Comparison of ENCODE assay signal across 9 cellular contexts in the genomic region with DNA sequence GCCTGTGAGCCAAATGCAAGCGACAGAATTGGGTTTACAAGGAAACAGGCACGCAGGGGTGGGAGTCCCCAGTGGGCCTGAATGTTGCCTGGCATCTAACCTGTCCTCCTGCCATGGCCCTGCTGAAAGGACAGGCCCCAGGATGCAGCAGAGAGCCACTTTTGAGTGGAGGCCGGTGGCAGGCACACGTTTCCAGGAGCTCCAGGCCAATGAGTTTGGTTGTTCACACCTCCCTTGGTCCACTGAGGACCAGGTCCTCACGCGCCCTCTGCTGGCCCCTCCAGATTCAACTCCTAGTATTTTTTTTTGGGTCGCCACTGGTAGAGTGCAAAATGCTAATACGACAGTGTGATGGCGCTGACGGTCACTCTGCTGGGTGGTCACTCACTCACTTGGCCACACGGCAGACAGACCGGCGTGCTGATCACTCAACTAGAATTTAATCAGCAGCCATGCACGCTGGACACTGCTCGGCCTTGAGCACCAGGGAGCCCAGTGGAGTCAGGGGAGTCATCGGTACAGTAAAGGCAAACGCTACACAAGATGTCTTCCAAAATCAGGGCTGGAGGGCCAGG.
DNase-seq lines count a peak whose midpoint lies in the region; ATAC-seq and TF ChIP-seq lines count a peak whose summit lies in the region.
"Had no signal": no experiment of that assay in that cellular context is flagged by ENCODE, and none has a peak within 500 bp of the region (broad histone marks: within the 10 kb centered on the region; RNA-seq: fewer than 3 reads in every experiment).

No MANE protein-coding gene starts in this region.

- H3K9me2 ChIP-seq in GM23338 (ENCODE audit: insufficient read depth), result no peaks in the 10 kb centered on the region

- H3K27ac Mint-ChIP-seq in CD4-positive, CD25-positive, alpha-beta regulatory T cell, result peak overlapping the region in 1 of 3 donors; percentile 66
- H3K27ac Mint-ChIP-seq in GM23338 (peak overlapping the region; percentile 65; the same call in 1 of the 2 replicates), endodermal cell (peak overlapping the region; percentile 86), naive B cell (no peak overlapping the region)
- no peak overlapping the region for H3K27ac Mint-ChIP-seq in stimulated activated naive CD8-positive, alpha-beta T cell treated with anti-CD3 and anti-CD28 coated beads, Interleukin-15, amount 100 ng/mL, for 72 hours

- H3K9ac ChIP-seq in endodermal cell (ENCODE audit: extremely low read depth, low read length, poor library complexity, severe bottlenecking), result no peak overlapping the region

- H3K4me1 Mint-ChIP-seq in CD4-positive, CD25-positive, alpha-beta regulatory T cell, result peaks cover 0 to 7% (median under 1%) of the 10 kb centered on the region in 4 donors
- H3K4me1 Mint-ChIP-seq in GM23338 (peaks cover 7% of the 10 kb centered on the region), endodermal cell (peaks cover 3% of the 10 kb centered on the region), naive B cell (no peaks in the 10 kb centered on the region)
- H3K4me1 Mint-ChIP-seq in stimulated activated naive CD8-positive, alpha-beta T cell treated with anti-CD3 and anti-CD28 coated beads, Interleukin-15, amount 100 ng/mL, for 72 hours, result peaks cover 6% of the 10 kb centered on the region

- H4K20me1 ChIP-seq in GM23338 (replicated peaks; ENCODE audit: insufficient read depth), result no peaks in the 10 kb centered on the region

- peak; percentile 72 to 87 for TF ChIP-seq CTCF in GM23338 (conservative IDR thresholded peaks at IDR 0.05; ENCODE audit: low read depth in 2 of 2)
- peak; percentile 87 for TF ChIP-seq CTCF in endodermal cell (conservative IDR thresholded peaks at IDR 0.05)

- H3K36me3 ChIP-seq in CD4-positive, CD25-positive, alpha-beta regulatory T cell (ENCODE audit: control insufficient read depth, insufficient read depth, low read length), result no peaks in the 10 kb centered on the region
- no peaks in the 10 kb centered on the region for H3K36me3 ChIP-seq in GM23338 (ENCODE audit: insufficient read depth)
- peaks cover 4% of the 10 kb centered on the region for H3K36me3 ChIP-seq in endodermal cell (ENCODE audit: control insufficient read depth, insufficient read depth, low read length)

- H3K27me3 ChIP-seq in CD4-positive, CD25-positive, alpha-beta regulatory T cell (ENCODE audit: control insufficient read depth, insufficient read depth, low read length), result no peaks in the 10 kb centered on the region
- H3K27me3 ChIP-seq in GM23338 (ENCODE audit: insufficient read depth), result no peaks in the 10 kb centered on the region
- H3K27me3 ChIP-seq in endodermal cell (ENCODE audit: control insufficient read depth, insufficient read depth, low read length, poor library complexity, severe bottlenecking), result no peaks in the 10 kb centered on the region

- DNase-seq in CD4-positive, CD25-positive, alpha-beta regulatory T cell, result peak; percentile 28 to 59 (median 49)
- DNase-seq in GM23338 (ENCODE audit: low spot score) (peak; percentile 92), NCI-H526 treated with DMSO at 0.1 percent for 48 hours (lab: John Stamatoyannopoulos, UW) (peak; percentile 54), endodermal cell (peak; percentile 95), naive B cell (peak; percentile 38)
- peak; percentile 81 to 85 for DNase-seq in activated CD4-positive, alpha-beta T cell treated with anti-CD3 and anti-CD28 coated beads, Interleukin-2, amount 50 U/mL, for 48 hours
- DNase-seq in stimulated activated naive CD8-positive, alpha-beta T cell treated with anti-CD3 and anti-CD28 coated beads, Interleukin-15, amount 100 ng/mL, for 72 hours, result peak; percentile 57 to 62

- H3K36me3 Mint-ChIP-seq in CD4-positive, CD25-positive, alpha-beta regulatory T cell, result no peaks in the 10 kb centered on the region
- H3K36me3 Mint-ChIP-seq in GM23338 (ENCODE audit: low read depth) (no peaks in the 10 kb centered on the region), endodermal cell (ENCODE audit: low read depth) (peaks cover 33% of the 10 kb centered on the region), naive B cell (no peaks in the 10 kb centered on the region)

- H3K27ac ChIP-seq in CD4-positive, CD25-positive, alpha-beta regulatory T cell (ENCODE audit: insufficient read depth, low read length, poor library complexity, severe bottlenecking), result no peak overlapping the region
- H3K27ac ChIP-seq in GM23338 (ENCODE audit: low read depth) (no peak overlapping the region), endodermal cell (ENCODE audit: low read depth, low read length) (no peak overlapping the region)
- H3K27ac ChIP-seq: SK-N-MC had no signal

- H3K27me3 Mint-ChIP-seq in CD4-positive, CD25-positive, alpha-beta regulatory T cell, result no peaks in the 10 kb centered on the region
- H3K27me3 Mint-ChIP-seq in GM23338 (ENCODE audit: insufficient read depth, low read depth, poor library complexity), result peaks cover 5% of the 10 kb centered on the region
- no peaks in the 10 kb centered on the region for H3K27me3 Mint-ChIP-seq in endodermal cell (ENCODE audit: insufficient read depth)
- H3K27me3 Mint-ChIP-seq in naive B cell, result peaks cover 11 to 19% (median 15%) of the 10 kb centered on the region in 3 donors
- H3K27me3 Mint-ChIP-seq in stimulated activated naive CD8-positive, alpha-beta T cell treated with anti-CD3 and anti-CD28 coated beads, Interleukin-15, amount 100 ng/mL, for 72 hours, result peaks cover 8% of the 10 kb centered on the region

- peak in 1 of 2 donors; percentile 65 for ATAC-seq in CD4-positive, CD25-positive, alpha-beta regulatory T cell (ENCODE audit: low read depth in 2 of 2)
- ATAC-seq in GM23338 (peak; percentile 93), naive B cell (ENCODE audit: low read depth in 2 of 2) (peak; percentile 35 to 48), GM21515 (IDR thresholded peaks at IDR 0.05; ENCODE audit: unreplicated experiment) (no peak)
- peak; percentile 71 for ATAC-seq in stimulated activated naive CD8-positive, alpha-beta T cell treated with anti-CD3 and anti-CD28 coated beads, Interleukin-15, amount 100 ng/mL, for 72 hours

- H3K4me3 ChIP-seq in CD4-positive, CD25-positive, alpha-beta regulatory T cell (ENCODE audit: low read depth, low read length), result no peak overlapping the region
- H3K4me3 ChIP-seq in GM23338, result no peak overlapping the region
- no peak overlapping the region for H3K4me3 ChIP-seq in endodermal cell (ENCODE audit: low read length)
- H3K4me3 ChIP-seq: SK-N-MC had no signal

- no peak overlapping the region for H3K4me2 ChIP-seq in GM23338

- WGBS in endodermal cell (ENCODE audit: insufficient coverage in 1 of 2, insufficient read length in 1 of 2), 2 experiments, result 51 to 55% methylated on average over 12 to 17 of the region's 17 CpGs

- H3F3A ChIP-seq in GM23338 (replicated peaks; ENCODE audit: low read depth), result no peaks in the 10 kb centered on the region

- no peak overlapping the region; the same call in 1 of the 2 replicates for H2AFZ ChIP-seq in GM23338

- H3K9me3 Mint-ChIP-seq in CD4-positive, CD25-positive, alpha-beta regulatory T cell, result peaks cover 0 to 1% (median 0%) of the 10 kb centered on the region in 7 donors
- H3K9me3 Mint-ChIP-seq in GM23338 (no peaks in the 10 kb centered on the region), endodermal cell (no peaks in the 10 kb centered on the region), naive B cell (no peaks in the 10 kb centered on the region)
- H3K9me3 Mint-ChIP-seq in stimulated activated naive CD8-positive, alpha-beta T cell treated with anti-CD3 and anti-CD28 coated beads, Interleukin-15, amount 100 ng/mL, for 72 hours, result no peaks in the 10 kb centered on the region

- no peak overlapping the region for H3K4me3 Mint-ChIP-seq in CD4-positive, CD25-positive, alpha-beta regulatory T cell
- no peak overlapping the region for H3K4me3 Mint-ChIP-seq in GM23338
- H3K4me3 Mint-ChIP-seq in endodermal cell, result no peak overlapping the region
- no peak overlapping the region for H3K4me3 Mint-ChIP-seq in naive B cell
- no peak overlapping the region for H3K4me3 Mint-ChIP-seq in stimulated activated naive CD8-positive, alpha-beta T cell treated with anti-CD3 and anti-CD28 coated beads, Interleukin-15, amount 100 ng/mL, for 72 hours

- no peaks in the 10 kb centered on the region for H3K79me2 ChIP-seq in GM23338 (replicated peaks; ENCODE audit: insufficient read depth)

- H3K4me1 ChIP-seq in CD4-positive, CD25-positive, alpha-beta regulatory T cell (ENCODE audit: control insufficient read depth, insufficient read depth, low read length, poor library complexity, severe bottlenecking), result no peaks in the 10 kb centered on the region
- H3K4me1 ChIP-seq in GM23338 (ENCODE audit: insufficient read depth) (no peaks in the 10 kb centered on the region), endodermal cell (ENCODE audit: control insufficient read depth, insufficient read depth, low read length) (no peaks in the 10 kb centered on the region)

- H3K9me3 ChIP-seq in CD4-positive, CD25-positive, alpha-beta regulatory T cell (ENCODE audit: control insufficient read depth in 2 of 2, low read length in 2 of 2), result no peaks in the 10 kb centered on the region
- no peaks in the 10 kb centered on the region for H3K9me3 ChIP-seq in endodermal cell (ENCODE audit: control insufficient read depth, low read length)

TF ChIP-seq in GM23338, 12 proteins besides CTCF, POLR2A, EP300 and RAD21 (continues in another document):
- TF ChIP-seq EZH2phosphoT487 (IDR thresholded peaks at IDR 0.05; ENCODE audit: unreplicated experiment), result no peak

Comparison
In these comparisons a context has a peak if more than half of its experiments do, and no peak if none do; other contexts are left out.
1. DNase-seq: peak in every context shown above with its lines; median percentile 95 in endodermal cell; 92 in GM23338; 83 in activated CD4-positive, alpha-beta T cell treated with anti-CD3 and anti-CD28 coated beads, Interleukin-2, amount 50 U/mL, for 48 hours; 60 in stimulated activated naive CD8-positive, alpha-beta T cell treated with anti-CD3 and anti-CD28 coated beads, Interleukin-15, amount 100 ng/mL, for 72 hours; 54 in NCI-H526 treated with DMSO at 0.1 percent for 48 hours; 49 in CD4-positive, CD25-positive, alpha-beta regulatory T cell; 38 in naive B cell.
2. H3K27ac Mint-ChIP-seq: peak in GM23338 (single experiment) and endodermal cell (single experiment); none in naive B cell (0 of 6) and stimulated activated naive CD8-positive, alpha-beta T cell treated with anti-CD3 and anti-CD28 coated beads, Interleukin-15, amount 100 ng/mL, for 72 hours (0 of 2).